Comparison of ENCODE assay signal across 1 cellular context in the genomic region with DNA sequence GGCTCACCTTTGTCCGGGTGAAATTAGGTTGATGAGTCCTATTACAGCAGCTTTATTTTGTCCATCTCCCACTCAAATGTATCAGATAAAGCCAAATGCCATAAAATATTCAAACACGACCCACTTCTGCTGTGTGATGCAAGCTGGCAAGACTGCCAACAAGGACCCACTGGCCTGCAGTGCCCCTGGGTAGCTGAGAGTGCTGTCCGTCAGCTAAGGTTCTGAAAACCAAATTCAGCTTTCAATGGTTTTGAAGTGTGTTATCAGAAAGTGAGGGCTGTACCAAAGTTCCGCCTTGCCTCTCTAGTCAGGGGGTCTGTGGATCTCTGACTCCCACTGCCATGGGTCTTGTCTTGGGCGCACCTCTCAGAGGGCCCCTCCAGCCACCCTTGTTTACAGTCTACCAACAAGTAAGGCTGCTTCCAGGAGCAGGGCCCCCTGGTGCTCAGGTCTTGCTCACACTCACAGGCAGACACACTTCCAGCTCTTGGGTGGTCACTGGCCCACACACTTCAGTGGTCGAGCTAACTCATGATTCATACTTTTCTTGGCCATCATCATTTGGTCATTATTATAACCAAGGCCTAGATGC.
TF ChIP-seq lines count a peak whose summit lies in the region.

No MANE protein-coding gene starts in this region.

TF ChIP-seq in HEK293, 187 proteins besides CTCF, POLR2A, EP300 and RAD21 (continued from another document):
- TF ChIP-seq, protein P1, sequence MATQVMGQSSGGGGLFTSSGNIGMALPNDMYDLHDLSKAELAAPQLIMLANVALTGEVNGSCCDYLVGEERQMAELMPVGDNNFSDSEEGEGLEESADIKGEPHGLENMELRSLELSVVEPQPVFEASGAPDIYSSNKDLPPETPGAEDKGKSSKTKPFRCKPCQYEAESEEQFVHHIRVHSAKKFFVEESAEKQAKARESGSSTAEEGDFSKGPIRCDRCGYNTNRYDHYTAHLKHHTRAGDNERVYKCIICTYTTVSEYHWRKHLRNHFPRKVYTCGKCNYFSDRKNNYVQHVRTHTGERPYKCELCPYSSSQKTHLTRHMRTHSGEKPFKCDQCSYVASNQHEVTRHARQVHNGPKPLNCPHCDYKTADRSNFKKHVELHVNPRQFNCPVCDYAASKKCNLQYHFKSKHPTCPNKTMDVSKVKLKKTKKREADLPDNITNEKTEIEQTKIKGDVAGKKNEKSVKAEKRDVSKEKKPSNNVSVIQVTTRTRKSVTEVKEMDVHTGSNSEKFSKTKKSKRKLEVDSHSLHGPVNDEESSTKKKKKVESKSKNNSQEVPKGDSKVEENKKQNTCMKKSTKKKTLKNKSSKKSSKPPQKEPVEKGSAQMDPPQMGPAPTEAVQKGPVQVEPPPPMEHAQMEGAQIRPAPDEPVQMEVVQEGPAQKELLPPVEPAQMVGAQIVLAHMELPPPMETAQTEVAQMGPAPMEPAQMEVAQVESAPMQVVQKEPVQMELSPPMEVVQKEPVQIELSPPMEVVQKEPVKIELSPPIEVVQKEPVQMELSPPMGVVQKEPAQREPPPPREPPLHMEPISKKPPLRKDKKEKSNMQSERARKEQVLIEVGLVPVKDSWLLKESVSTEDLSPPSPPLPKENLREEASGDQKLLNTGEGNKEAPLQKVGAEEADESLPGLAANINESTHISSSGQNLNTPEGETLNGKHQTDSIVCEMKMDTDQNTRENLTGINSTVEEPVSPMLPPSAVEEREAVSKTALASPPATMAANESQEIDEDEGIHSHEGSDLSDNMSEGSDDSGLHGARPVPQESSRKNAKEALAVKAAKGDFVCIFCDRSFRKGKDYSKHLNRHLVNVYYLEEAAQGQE (tag by site-specific recombination; IDR thresholded peaks at IDR 0.05), result peak; percentile 94
